12 cellular contexts compared by ENCODE assay signal in genomic region chr5:159157552-159157951, GRCh38. TPM values are rescaled to one million over a fixed set of nuclear protein-coding genes. Genes with fewer than 3 reads are reported as not detected.
A peak's percentile ranks its signal among the peaks of the same experiment; 100 is the strongest.
DNase-seq lines count a peak whose midpoint lies in the region; ATAC-seq and TF ChIP-seq lines count a peak whose summit lies in the region.
"Had no signal": no experiment of that assay in that cellular context is flagged by ENCODE, and none has a peak within 500 bp of the region (broad histone marks: within the 10 kb centered on the region; RNA-seq: fewer than 3 reads in every experiment).

No MANE protein-coding gene starts in this region.

- H3K4me3 Mint-ChIP-seq in activated naive CD4-positive, alpha-beta T cell treated with anti-CD3 and anti-CD28 coated beads, Interleukin-2, amount 10 ng/mL, durations not matched to agents 7 days and 5 days = no peak overlapping the region
- H3K4me3 Mint-ChIP-seq in Calu3 (ENCODE audit: low read depth, unreplicated experiment) (no peak overlapping the region), osteocyte (ENCODE audit: unreplicated experiment) (no peak overlapping the region), chondrocyte (ENCODE audit: unreplicated experiment) (no peak overlapping the region)
- peak overlapping the region; percentile 27 for H3K4me3 Mint-ChIP-seq in activated T-helper 17 cell treated with anti-CD3 and anti-CD28 coated beads, Interleukin-2, amount 50 U/mL, for 72 hours

- peak overlapping the region; percentile 25 for H3K27ac Mint-ChIP-seq in activated naive CD4-positive, alpha-beta T cell treated with anti-CD3 and anti-CD28 coated beads, Interleukin-2, amount 10 ng/mL, durations not matched to agents 7 days and 5 days
- H3K27ac Mint-ChIP-seq in Calu3 (ENCODE audit: unreplicated experiment) (no peak overlapping the region), osteocyte (ENCODE audit: unreplicated experiment) (peak overlapping the region; percentile 11), chondrocyte (ENCODE audit: unreplicated experiment) (no peak overlapping the region)
- peak overlapping the region; percentile 65 for H3K27ac Mint-ChIP-seq in activated T-helper 17 cell treated with anti-CD3 and anti-CD28 coated beads, Interleukin-2, amount 50 U/mL, for 72 hours

- no peak for DNase-seq in activated naive CD4-positive, alpha-beta T cell treated with anti-CD3 and anti-CD28 coated beads, Interleukin-2, amount 10 ng/mL, durations not matched to agents 7 days and 5 days
- no peak for DNase-seq in activated naive CD4-positive, alpha-beta T cell treated with anti-CD3 and anti-CD28 coated beads, Interleukin-2, amount 50 U/mL, for 16 hours
- DNase-seq in Calu3 (no peak), osteocyte (ENCODE audit: extremely low spot score, unreplicated experiment) (no peak), ecto neural progenitor cell (ENCODE audit: low spot score) (no peak), chondrocyte (ENCODE audit: low spot score) (no peak)
- DNase-seq: Karpas-422, NCI-H510A, SJCRH30 had no signal

- no peak for ATAC-seq in activated T-helper 17 cell treated with anti-CD3 and anti-CD28 coated beads, Interleukin-2, amount 50 U/mL, for 72 hours (replicated peaks)
- no peak for ATAC-seq in HG02610 (IDR thresholded peaks at IDR 0.05; ENCODE audit: unreplicated experiment)

- TSS peak; percentile 74 for BruUV-seq in Calu3 (replicated peaks; lab: Mats Ljungman, UMichigan)

- no peaks in the 10 kb centered on the region for H3K9me3 Mint-ChIP-seq in activated naive CD4-positive, alpha-beta T cell treated with anti-CD3 and anti-CD28 coated beads, Interleukin-2, amount 10 ng/mL, durations not matched to agents 7 days and 5 days
- H3K9me3 Mint-ChIP-seq in Calu3 (ENCODE audit: low read depth, unreplicated experiment) (no peaks in the 10 kb centered on the region), osteocyte (ENCODE audit: unreplicated experiment) (no peaks in the 10 kb centered on the region), chondrocyte (ENCODE audit: low read depth) (no peaks in the 10 kb centered on the region)
- no peaks in the 10 kb centered on the region for H3K9me3 Mint-ChIP-seq in activated T-helper 17 cell treated with anti-CD3 and anti-CD28 coated beads, Interleukin-2, amount 50 U/mL, for 72 hours

- H3K4me1 Mint-ChIP-seq in activated naive CD4-positive, alpha-beta T cell treated with anti-CD3 and anti-CD28 coated beads, Interleukin-2, amount 10 ng/mL, durations not matched to agents 7 days and 5 days = peaks cover 25% of the 10 kb centered on the region
- H3K4me1 Mint-ChIP-seq in Calu3 (ENCODE audit: low read depth, unreplicated experiment) (peaks cover 8% of the 10 kb centered on the region), osteocyte (ENCODE audit: unreplicated experiment) (peaks cover 10% of the 10 kb centered on the region), chondrocyte (ENCODE audit: low read depth) (peaks cover 4% of the 10 kb centered on the region)
- peaks cover 24% of the 10 kb centered on the region for H3K4me1 Mint-ChIP-seq in activated T-helper 17 cell treated with anti-CD3 and anti-CD28 coated beads, Interleukin-2, amount 50 U/mL, for 72 hours

- TF ChIP-seq CTCF in Calu3 (IDR thresholded peaks at IDR 0.05; ENCODE audit: unreplicated experiment) (no peak), osteocyte (IDR thresholded peaks at IDR 0.05) (no peak), chondrocyte (IDR thresholded peaks at IDR 0.05) (no peak)

- CTCF ChIA-PET in activated naive CD4-positive, alpha-beta T cell treated with anti-CD3 and anti-CD28 coated beads, Interleukin-2, amount 10 ng/mL, durations not matched to agents 7 days and 5 days (lab: Charles Lee) = interaction anchor here (0.7 to 5.0 kb wide), 30 partner anchors 9 to 852 kb away, joined by 3 to 79 read pairs (median 6); partner anchors contain the start of gene TTC1
- CTCF ChIA-PET in Calu3 (lab: Charles Lee) = interaction anchor here (0.6 to 1.8 kb wide), 17 partner anchors 15 to 830 kb away, joined by 3 to 42 read pairs (median 5); partner anchors contain the start of gene UBLCP1

- H3K27me3 Mint-ChIP-seq in activated naive CD4-positive, alpha-beta T cell treated with anti-CD3 and anti-CD28 coated beads, Interleukin-2, amount 10 ng/mL, durations not matched to agents 7 days and 5 days = no peaks in the 10 kb centered on the region
- no peaks in the 10 kb centered on the region for H3K27me3 Mint-ChIP-seq in Calu3 (ENCODE audit: unreplicated experiment)
- H3K27me3 Mint-ChIP-seq in activated T-helper 17 cell treated with anti-CD3 and anti-CD28 coated beads, Interleukin-2, amount 50 U/mL, for 72 hours = no peaks in the 10 kb centered on the region
- no peaks in the 10 kb centered on the region for H3K27me3 Mint-ChIP-seq in osteocyte (ENCODE audit: unreplicated experiment)
- no peaks in the 10 kb centered on the region for H3K27me3 Mint-ChIP-seq in chondrocyte (ENCODE audit: low read depth)

- peaks cover 53% of the 10 kb centered on the region for H3K36me3 Mint-ChIP-seq in activated naive CD4-positive, alpha-beta T cell treated with anti-CD3 and anti-CD28 coated beads, Interleukin-2, amount 10 ng/mL, durations not matched to agents 7 days and 5 days
- H3K36me3 Mint-ChIP-seq in Calu3 (ENCODE audit: insufficient read depth, unreplicated experiment) (peaks cover 43% of the 10 kb centered on the region), osteocyte (ENCODE audit: unreplicated experiment) (peaks cover 27% of the 10 kb centered on the region), chondrocyte (ENCODE audit: low read depth) (peaks cover 11% of the 10 kb centered on the region)
- peaks cover 79% of the 10 kb centered on the region for H3K36me3 Mint-ChIP-seq in activated T-helper 17 cell treated with anti-CD3 and anti-CD28 coated beads, Interleukin-2, amount 50 U/mL, for 72 hours (ENCODE audit: low read depth)

- intact Hi-C loops in Calu3 (cut with micrococcal nuclease; ENCODE audit: unreplicated experiment) = loop anchor here (1.0 to 10.0 kb wide), 5 partner anchors 49 to 827 kb away; partner anchors contain the start of gene UBLCP1

RNA-seq across cellular contexts. Expression of gene RNF145, which starts 51.8 kb away (rescaled TPM):
- total RNA-seq in Calu3 (2022) (169 and 193 TPM in 2 replicates), osteocyte (93.4 and 99.8 TPM in 2 replicates), chondrocyte (79.0 to 83.9 TPM (median 82.5 TPM) in 3 replicates)
- 100 to 1,000 TPM in 1 of 2 donors, 10 to 100 TPM in 1; 88.3 to 111 TPM for total RNA-seq in activated T-helper 17 cell treated with anti-CD3 and anti-CD28 coated beads, Interleukin-2, amount 50 U/mL, for 72 hours

RNA-seq across cellular contexts. Expression of gene EBF1, which starts 57.8 kb away (rescaled TPM):
- not detected in 2 replicates for total RNA-seq in Calu3 (2022)
- under 1 TPM in 1 of 2 donors, not detected in 1; 0.37 TPM for total RNA-seq in activated T-helper 17 cell treated with anti-CD3 and anti-CD28 coated beads, Interleukin-2, amount 50 U/mL, for 72 hours
- total RNA-seq in osteocyte = 139 TPM in 2 replicates
- 60.9 to 71.5 TPM (median 67.9 TPM) in 3 replicates for total RNA-seq in chondrocyte
- total RNA-seq: RPMI7951 had no signal

Comparison
In these comparisons a context has a peak if more than half of its experiments do, and no peak if none do; other contexts are left out.
1. H3K27ac Mint-ChIP-seq: peak in activated naive CD4-positive, alpha-beta T cell treated with anti-CD3 and anti-CD28 coated beads, Interleukin-2, amount 10 ng/mL, durations not matched to agents 7 days and 5 days (single experiment), activated T-helper 17 cell treated with anti-CD3 and anti-CD28 coated beads, Interleukin-2, amount 50 U/mL, for 72 hours (single experiment) and osteocyte (single experiment); none in Calu3 (single experiment) and chondrocyte (single experiment).
2. RNA of gene EBF1, which starts 57.8 kb away (total RNA-seq): 139 TPM in osteocyte and 60.9 to 71.5 TPM in chondrocyte; 0.37 TPM in activated T-helper 17 cell treated with anti-CD3 and anti-CD28 coated beads, Interleukin-2, amount 50 U/mL, for 72 hours and not detected in Calu3; every median in the first group is over 10 times any median in the second.